ENCODE assay signal across 8 cellular contexts in genomic region chr2:207711750-207712487, GRCh38. TPM values are rescaled to one million over a fixed set of nuclear protein-coding genes. Genes with fewer than 3 reads are reported as not detected.
DNase-seq lines count a peak whose midpoint lies in the region; ATAC-seq and TF ChIP-seq lines count a peak whose summit lies in the region.

No MANE protein-coding gene starts in this region.

- H3K36me3 ChIP-seq in SJCRH30, result no peaks in the 10 kb centered on the region
- H3K36me3 ChIP-seq in gastrocnemius medialis, result no peaks in the 10 kb centered on the region

- H3K27me3 ChIP-seq in SJCRH30, result no peaks in the 10 kb centered on the region
- no peaks in the 10 kb centered on the region for H3K27me3 ChIP-seq in right cardiac atrium (ENCODE audit: control insufficient read depth, insufficient read depth)
- no peaks in the 10 kb centered on the region for H3K27me3 ChIP-seq in gastrocnemius medialis

- peak overlapping the region; percentile 92 for H3K4me3 ChIP-seq in SJCRH30
- H3K4me3 ChIP-seq in right cardiac atrium (ENCODE audit: low read length), result peak overlapping the region; percentile 43
- peak overlapping the region; percentile 79 to 95 (median 89) for H3K4me3 ChIP-seq in gastrocnemius medialis

- under 1% methylated on average over 67 of the region's 67 CpGs for WGBS in right cardiac atrium

- H3K4me1 ChIP-seq in SJCRH30 (no peaks in the 10 kb centered on the region), right cardiac atrium (ENCODE audit: control insufficient read depth, insufficient read depth, low read length) (no peaks in the 10 kb centered on the region), gastrocnemius medialis (peaks cover 18 to 19% of the 10 kb centered on the region in 2 donors)

- peaks cover 30% of the 10 kb centered on the region for H3K4me1 Mint-ChIP-seq in activated naive CD8-positive, alpha-beta T cell treated with anti-CD3 and anti-CD28 coated beads, Interleukin-2, amount 50 U/mL, for 24 hours

- in situ Hi-C loops in gastrocnemius medialis (cut with MboI; ENCODE audit: low sequenced_read_pairs in 4 of 4), result loop anchor here in 2 of 4 donors (10.0 to 25.0 kb wide), 2 partner anchors 87 to 175 kb away; partner anchors contain the start of genes CREB1 (in 2 of the 2) and METTL21A (in 1 of the 2)

- H3K27ac ChIP-seq in SJCRH30 (peak overlapping the region; percentile 24; the same call in 1 of the 2 replicates), right cardiac atrium (ENCODE audit: low read length) (peak overlapping the region; percentile 10), gastrocnemius medialis (peak overlapping the region; percentile 76 to 88 (median 80))

- peak overlapping the region; percentile 87 for H3K27ac Mint-ChIP-seq in activated naive CD8-positive, alpha-beta T cell treated with anti-CD3 and anti-CD28 coated beads, Interleukin-2, amount 50 U/mL, for 24 hours

- TF ChIP-seq CTCF in gastrocnemius medialis (IDR thresholded peaks at IDR 0.05 in 4 of 5, conservative IDR thresholded peaks at IDR 0.05 in 1 of 5), result no peak

- intact Hi-C loops in right cardiac atrium (cut with DNase I), result loop anchor here in 2 of 4 donors (5.0 to 10.0 kb wide), 2 partner anchors 85 to 87 kb away; partner anchors contain the start of gene METTL21A (in 2 of the 2)
- intact Hi-C loops in gastrocnemius medialis (cut with DNase I; ENCODE audit: low total_unique reads), result loop anchor here (1.0 to 10.0 kb wide), 4 partner anchors 57 to 553 kb away; partner anchors contain the start of genes FZD5, METTL21A and PIKFYVE

- H3K4me3 Mint-ChIP-seq in activated naive CD8-positive, alpha-beta T cell treated with anti-CD3 and anti-CD28 coated beads, Interleukin-2, amount 50 U/mL, for 24 hours, result peak overlapping the region; percentile 96

- no peak for TF ChIP-seq POLR2A in gastrocnemius medialis (IDR thresholded peaks at IDR 0.05)

- H3K36me3 Mint-ChIP-seq in activated naive CD8-positive, alpha-beta T cell treated with anti-CD3 and anti-CD28 coated beads, Interleukin-2, amount 50 U/mL, for 24 hours (ENCODE audit: low read depth), result no peaks in the 10 kb centered on the region

- H3K9me3 Mint-ChIP-seq in activated naive CD8-positive, alpha-beta T cell treated with anti-CD3 and anti-CD28 coated beads, Interleukin-2, amount 50 U/mL, for 24 hours, result no peaks in the 10 kb centered on the region

- ATAC-seq in GM19043 (IDR thresholded peaks at IDR 0.05; ENCODE audit: low read depth, unreplicated experiment) (peak; percentile 16), HG03196 (IDR thresholded peaks at IDR 0.05; ENCODE audit: unreplicated experiment) (peak; percentile 32), right cardiac atrium (peak; percentile 34 to 52), gastrocnemius medialis (peak; percentile 32 to 34)
- ATAC-seq in activated naive CD8-positive, alpha-beta T cell treated with anti-CD3 and anti-CD28 coated beads, Interleukin-2, amount 50 U/mL, for 24 hours, result peak; percentile 17

- DNase-seq in AG20443 (ENCODE audit: low spot score) (peak; percentile 73), SJCRH30 (peak; percentile 36 to 48), right cardiac atrium (peak; percentile 71 to 84 (median 80)), gastrocnemius medialis (peak; percentile 7 to 28), hippocampal formation (lab: John Stamatoyannopoulos, UW) (no peak)
- peak; percentile 57 for DNase-seq in activated naive CD8-positive, alpha-beta T cell treated with anti-CD3 and anti-CD28 coated beads, Interleukin-2, amount 50 U/mL, for 24 hours

- H3K9me3 ChIP-seq in SJCRH30 (replicated peaks), result no peaks in the 10 kb centered on the region
- H3K9me3 ChIP-seq in right cardiac atrium (ENCODE audit: control insufficient read depth, low read length), result no peaks in the 10 kb centered on the region
- no peaks in the 10 kb centered on the region for H3K9me3 ChIP-seq in gastrocnemius medialis

- H3K27me3 Mint-ChIP-seq in activated naive CD8-positive, alpha-beta T cell treated with anti-CD3 and anti-CD28 coated beads, Interleukin-2, amount 50 U/mL, for 24 hours, result no peaks in the 10 kb centered on the region

RNA-seq across cellular contexts. Expression of gene CCNYL1, which starts 0.5 kb away (rescaled TPM):
- total RNA-seq in SJCRH30 (2014; rRNA removed; shearing (Covaris generic)), result 6.5 and 7.1 TPM in 2 replicates
- 10 to 100 TPM in 2 of 4 donors, 1 to 10 TPM in 2; 8.2 to 12.6 (median 10.3) TPM for total RNA-seq in right cardiac atrium
- 4.9 TPM for polyA plus RNA-seq in right cardiac atrium
- total RNA-seq in gastrocnemius medialis, result 10 to 100 TPM in 1 of 4 donors, 1 to 10 TPM in 3; 3.3 to 10.1 (median 7.1) TPM

RNA-seq across cellular contexts. Expression of gene FZD5, which starts 57.8 kb away (rescaled TPM):
- total RNA-seq in SJCRH30 (2014; rRNA removed; shearing (Covaris generic)), result 4.2 and 4.3 TPM in 2 replicates
- total RNA-seq in right cardiac atrium (1 to 10 TPM; 3.1 to 6.2 (median 3.7) TPM), gastrocnemius medialis (1 to 10 TPM; 3.0 to 4.8 (median 3.4) TPM)
- polyA plus RNA-seq in right cardiac atrium, result 1.3 TPM

Comparison
In these comparisons a context has a peak if more than half of its experiments do, and no peak if none do; other contexts are left out.
1. DNase-seq: peak in AG20443 (single experiment), SJCRH30 (2 of 2), activated naive CD8-positive, alpha-beta T cell treated with anti-CD3 and anti-CD28 coated beads, Interleukin-2, amount 50 U/mL, for 24 hours (single experiment), right cardiac atrium (3 of 3) and gastrocnemius medialis (2 of 2); none in hippocampal formation (0 of 2).
2. H3K27ac ChIP-seq: peak in every context shown above with its lines; median percentile 80 in gastrocnemius medialis; 24 in SJCRH30; 10 in right cardiac atrium.
3. Peak in every context shown above with its lines, with median percentiles within 50 percentile points of each other: ATAC-seq and H3K4me3 ChIP-seq.